22 cellular contexts compared by ENCODE assay signal in genomic region chr6:43746613-43747101, GRCh38. TPM values are rescaled to one million over a fixed set of nuclear protein-coding genes. Genes with fewer than 3 reads are reported as not detected.
A peak's percentile ranks its signal among the peaks of the same experiment; 100 is the strongest.
DNase-seq lines count a peak whose midpoint lies in the region; ATAC-seq and TF ChIP-seq lines count a peak whose summit lies in the region.
"Had no signal": no experiment of that assay in that cellular context is flagged by ENCODE, and none has a peak within 500 bp of the region (broad histone marks: within the 10 kb centered on the region; RNA-seq: fewer than 3 reads in every experiment).

No MANE protein-coding gene starts in this region.

- H3K4me3 ChIP-seq in subcutaneous abdominal adipose tissue (ENCODE audit: low read depth in 1 of 5, low read length in 5 of 5) (peak overlapping the region in 1 of 5 donors; percentile 6), transverse colon (no peak overlapping the region)
- H3K4me3 ChIP-seq: left lung, pancreas, thyroid gland had no signal

- CTCF ChIA-PET in activated CD8-positive, alpha-beta memory T cell treated with anti-CD3 and anti-CD28 coated beads, Interleukin-2, amount 10 ng/mL, durations not matched to agents 7 days and 5 days (lab: Charles Lee) = interaction anchor here (1.4 kb wide), 1 partner anchor 24 kb away, joined by 4 read pairs; the partner anchor contains the start of gene VEGFA

- H3K36me3 Mint-ChIP-seq in activated CD8-positive, alpha-beta memory T cell treated with anti-CD3 and anti-CD28 coated beads, Interleukin-2, amount 10 ng/mL, durations not matched to agents 7 days and 5 days = no peaks in the 10 kb centered on the region
- H3K36me3 Mint-ChIP-seq in nephron (ENCODE audit: low read depth) = no peaks in the 10 kb centered on the region
- H3K36me3 Mint-ChIP-seq: activated naive CD4-positive, alpha-beta T cell treated with anti-CD3 and anti-CD28 coated beads, Interleukin-2, amount 50 U/mL, for 72 hours had no signal

- in situ Hi-C loops in transverse colon (cut with MboI; ENCODE audit: low pct_ligation_motif_present in 1 of 4, low pct_unique_long_range_greater_than_20kb in 1 of 4, low sequenced_read_pairs in 3 of 4) = no loop called here

- no peak overlapping the region for H3K27ac Mint-ChIP-seq in activated CD8-positive, alpha-beta memory T cell treated with anti-CD3 and anti-CD28 coated beads, Interleukin-2, amount 10 ng/mL, durations not matched to agents 7 days and 5 days
- H3K27ac Mint-ChIP-seq in nephron = peak overlapping the region; percentile 90 to 99 (median 96)
- H3K27ac Mint-ChIP-seq: activated naive CD4-positive, alpha-beta T cell treated with anti-CD3 and anti-CD28 coated beads, Interleukin-2, amount 50 U/mL, for 72 hours; dendritic cell treated with granulocyte-macrophage colony-stimulating factor and Interleukin-4, amounts not matched to agents 40 ng/mL and 50 ng/mL, for 4 days had no signal

- TF ChIP-seq POLR2A in transverse colon (IDR thresholded peaks at IDR 0.05) = no peak

- TF ChIP-seq CTCF in nephron (IDR thresholded peaks at IDR 0.05; ENCODE audit: unreplicated experiment in 3 of 3) (no peak), transverse colon (IDR thresholded peaks at IDR 0.05) (no peak)

- H3K9me3 Mint-ChIP-seq in activated CD8-positive, alpha-beta memory T cell treated with anti-CD3 and anti-CD28 coated beads, Interleukin-2, amount 10 ng/mL, durations not matched to agents 7 days and 5 days (ENCODE audit: low read depth) = no peaks in the 10 kb centered on the region
- no peaks in the 10 kb centered on the region for H3K9me3 Mint-ChIP-seq in nephron
- H3K9me3 Mint-ChIP-seq: activated naive CD4-positive, alpha-beta T cell treated with anti-CD3 and anti-CD28 coated beads, Interleukin-2, amount 50 U/mL, for 72 hours; activated T-cell treated with anti-CD3 and anti-CD28 coated beads, Interleukin-2, amount 50 U/mL, for 4 hours; dendritic cell treated with granulocyte-macrophage colony-stimulating factor and Interleukin-4, amounts not matched to agents 40 ng/mL and 50 ng/mL, for 4 days had no signal

- DNase-seq in activated CD8-positive, alpha-beta memory T cell treated with anti-CD3 and anti-CD28 coated beads for 24 hours = peak; percentile 9
- no peak for DNase-seq in activated CD8-positive, alpha-beta memory T cell treated with anti-CD3 and anti-CD28 coated beads, Interleukin-2, amount 10 ng/mL, durations not matched to agents 7 days and 5 days
- DNase-seq in fibroblast of peridontal ligament (ENCODE audit: extremely low read depth) (peak; percentile 17), transverse colon (no peak), NAMALWA (ENCODE audit: low spot score) (no peak)
- DNase-seq: 8988T; activated CD4-positive, alpha-beta T cell treated with anti-CD3 and anti-CD28 coated beads, Interleukin-2, amount 50 U/mL, for 1 hour; activated T-cell treated with anti-CD3 and anti-CD28 coated beads, Interleukin-2, amount 50 U/mL, for 4 hours; brain microvascular endothelial cell; C1 segment of cervical spinal cord; GDM1; NCI-H1436 treated with DMSO at 0.1 percent for 48 hours; pancreas; thyroid gland had no signal

- H3K27me3 Mint-ChIP-seq in activated CD8-positive, alpha-beta memory T cell treated with anti-CD3 and anti-CD28 coated beads, Interleukin-2, amount 10 ng/mL, durations not matched to agents 7 days and 5 days = peaks cover 22% of the 10 kb centered on the region
- no peaks in the 10 kb centered on the region for H3K27me3 Mint-ChIP-seq in nephron (ENCODE audit: low read depth)

- WGBS in transverse colon (ENCODE audit: low coverage in 1 of 2), 2 donors = 60 to 61% methylated on average over 2 to 13 of the region's 13 CpGs

- no peak for TF ChIP-seq EP300 in transverse colon (IDR thresholded peaks at IDR 0.05; ENCODE audit: low read depth)

- no peak overlapping the region for H3K4me3 Mint-ChIP-seq in activated CD8-positive, alpha-beta memory T cell treated with anti-CD3 and anti-CD28 coated beads, Interleukin-2, amount 10 ng/mL, durations not matched to agents 7 days and 5 days
- peak overlapping the region; percentile 19 to 57 (median 51) for H3K4me3 Mint-ChIP-seq in nephron
- H3K4me3 Mint-ChIP-seq: activated T-cell treated with anti-CD3 and anti-CD28 coated beads, Interleukin-2, amount 50 U/mL, for 4 hours; dendritic cell treated with granulocyte-macrophage colony-stimulating factor and Interleukin-4, amounts not matched to agents 40 ng/mL and 50 ng/mL, for 4 days had no signal

- H3K27me3 ChIP-seq in subcutaneous abdominal adipose tissue (ENCODE audit: control insufficient read depth in 5 of 5, insufficient read depth in 4 of 5, low read length in 5 of 5) (no peaks in the 10 kb centered on the region), transverse colon (no peaks in the 10 kb centered on the region)
- H3K27me3 ChIP-seq: left lung, pancreas, thyroid gland had no signal

- peak overlapping the region in 3 of 5 donors; percentile 1 to 29 (median 9) for H3K9ac ChIP-seq in subcutaneous abdominal adipose tissue (ENCODE audit: low read length in 5 of 5)

- H3K36me3 ChIP-seq in subcutaneous abdominal adipose tissue (ENCODE audit: control insufficient read depth in 5 of 5, insufficient read depth in 5 of 5, low read length in 5 of 5) (no peaks in the 10 kb centered on the region), transverse colon (no peaks in the 10 kb centered on the region)
- H3K36me3 ChIP-seq: brain microvascular endothelial cell, left lung, pancreas, thyroid gland had no signal

- H3K4me1 Mint-ChIP-seq in activated CD8-positive, alpha-beta memory T cell treated with anti-CD3 and anti-CD28 coated beads, Interleukin-2, amount 10 ng/mL, durations not matched to agents 7 days and 5 days = no peaks in the 10 kb centered on the region
- H3K4me1 Mint-ChIP-seq in nephron = peaks cover 68% of the 10 kb centered on the region

- no peaks in the 10 kb centered on the region for H3K9me3 ChIP-seq in subcutaneous abdominal adipose tissue (ENCODE audit: control insufficient read depth in 5 of 5, low read length in 5 of 5)
- H3K9me3 ChIP-seq in transverse colon = no peaks in the 10 kb centered on the region
- H3K9me3 ChIP-seq: left lung, pancreas, thyroid gland had no signal

- intact Hi-C loops in transverse colon (cut with DNase I; ENCODE audit: low total_unique reads) = no loop called here

- H3K27ac ChIP-seq in subcutaneous abdominal adipose tissue (ENCODE audit: low read depth, low read length) (peak overlapping the region; percentile 66), transverse colon (no peak overlapping the region)
- H3K27ac ChIP-seq: brain microvascular endothelial cell, epithelial cell of prostate, left lung, pancreas, thyroid gland had no signal

- H3K4me1 ChIP-seq in subcutaneous abdominal adipose tissue (ENCODE audit: control insufficient read depth in 5 of 5, insufficient read depth in 5 of 5, low read length in 5 of 5) (peaks cover 21 to 50% (median 39%) of the 10 kb centered on the region in 5 donors), transverse colon (peaks cover 0 to 12% (median 7%) of the 10 kb centered on the region in 4 donors)
- H3K4me1 ChIP-seq: pancreas, thyroid gland had no signal

- ATAC-seq in activated CD8-positive, alpha-beta memory T cell treated with anti-CD3 and anti-CD28 coated beads, Interleukin-2, amount 10 ng/mL, durations not matched to agents 7 days and 5 days = no peak
- no peak for ATAC-seq in HG03025 (IDR thresholded peaks at IDR 0.05; ENCODE audit: low FRiP score, unreplicated experiment)
- ATAC-seq: activated naive CD4-positive, alpha-beta T cell treated with anti-CD3 and anti-CD28 coated beads, Interleukin-2, amount 50 U/mL, for 72 hours; activated T-cell treated with anti-CD3 and anti-CD28 coated beads, Interleukin-2, amount 50 U/mL, for 4 hours; left lung; Panc1 had no signal

RNA-seq across cellular contexts. Expression of gene VEGFA, which starts 23.4 kb away (rescaled TPM):
- 10 to 100 TPM; 27.8 to 29.0 TPM for total RNA-seq in activated CD8-positive, alpha-beta memory T cell treated with anti-CD3 and anti-CD28 coated beads, Interleukin-2, amount 10 ng/mL, durations not matched to agents 7 days and 5 days
- total RNA-seq in transverse colon = 100 to 1,000 TPM; 131 to 608 (median 203) TPM

RNA-seq across cellular contexts. Expression of gene MRPS18A, which starts 59.1 kb away (rescaled TPM):
- total RNA-seq in activated CD8-positive, alpha-beta memory T cell treated with anti-CD3 and anti-CD28 coated beads, Interleukin-2, amount 10 ng/mL, durations not matched to agents 7 days and 5 days = 10 to 100 TPM; 41.0 to 47.4 TPM
- total RNA-seq in transverse colon = 10 to 100 TPM; 25.4 to 48.6 (median 40.3) TPM

Comparison
In these comparisons a context has a peak if more than half of its experiments do, and no peak if none do; other contexts are left out.
1. DNase-seq: peak in activated CD8-positive, alpha-beta memory T cell treated with anti-CD3 and anti-CD28 coated beads for 24 hours (single experiment) and fibroblast of peridontal ligament (single experiment); none in activated CD8-positive, alpha-beta memory T cell treated with anti-CD3 and anti-CD28 coated beads, Interleukin-2, amount 10 ng/mL, durations not matched to agents 7 days and 5 days (single experiment), transverse colon (single experiment) and NAMALWA (single experiment).
2. RNA of gene VEGFA, which starts 23.4 kb away (total RNA-seq): 131 to 608 TPM in transverse colon; 27.8 to 29.0 TPM in activated CD8-positive, alpha-beta memory T cell treated with anti-CD3 and anti-CD28 coated beads, Interleukin-2, amount 10 ng/mL, durations not matched to agents 7 days and 5 days; every median in the first group is over 4 times any median in the second.